ENCODE assay signal across 29 cellular contexts in genomic region chr14:50711043-50711442, GRCh38.
"Had no signal": no experiment of that assay in that cellular context is flagged by ENCODE, and none has a peak within 500 bp of the region (broad histone marks: within the 10 kb centered on the region; RNA-seq: fewer than 3 reads in every experiment).

No MANE protein-coding gene starts in this region.

- H3K4me3 ChIP-seq: colonic mucosa, coronary artery, dorsolateral prefrontal cortex, esophagus muscularis mucosa, esophagus squamous epithelium, gastrocnemius medialis, gastroesophageal sphincter, heart left ventricle, heart right ventricle had no signal

- H3K27me3 ChIP-seq: colonic mucosa, dorsolateral prefrontal cortex, esophagus muscularis mucosa, esophagus squamous epithelium, foreskin keratinocyte, gastrocnemius medialis, gastroesophageal sphincter, heart left ventricle, heart right ventricle had no signal

- H3K27ac ChIP-seq: colonic mucosa, coronary artery, dorsolateral prefrontal cortex, epithelial cell of prostate, esophagus muscularis mucosa, esophagus squamous epithelium, foreskin keratinocyte, gastrocnemius medialis, gastroesophageal sphincter, heart left ventricle, heart right ventricle had no signal

- H3K9me3 Mint-ChIP-seq: dendritic cell treated with granulocyte-macrophage colony-stimulating factor and Interleukin-4, amounts not matched to agents 40 ng/mL and 50 ng/mL, for 4 days; effector memory CD8-positive, alpha-beta T cell; endodermal cell had no signal

- H3K36me3 ChIP-seq: colonic mucosa, esophagus muscularis mucosa, esophagus squamous epithelium, gastrocnemius medialis, gastroesophageal sphincter, heart left ventricle, heart right ventricle had no signal

- FAIRE-seq: colon, endometrium, endothelial cell of umbilical vein, frontal cortex had no signal

- H3K27ac Mint-ChIP-seq: dendritic cell treated with granulocyte-macrophage colony-stimulating factor and Interleukin-4, amounts not matched to agents 40 ng/mL and 50 ng/mL, for 4 days; effector memory CD8-positive, alpha-beta T cell; endodermal cell had no signal

- ATAC-seq: effector memory CD8-positive, alpha-beta T cell; esophagus mucosa; foreskin keratinocyte; gastrocnemius medialis; gastroesophageal sphincter; heart left ventricle; heart right ventricle had no signal

- DNase-seq: colonic mucosa; cortex of kidney; dermis blood vessel endothelial cell; dorsolateral prefrontal cortex; effector CD4-positive, alpha-beta T cell; effector CD8-positive, alpha-beta T cell; effector memory CD4-positive, alpha-beta T cell; effector memory CD8-positive, alpha-beta T cell; endodermal cell; erythroblast; esophagus squamous epithelium; foreskin fibroblast; foreskin keratinocyte; foreskin melanocyte; gastrocnemius medialis; glutamatergic neuron; head of caudate nucleus; heart left ventricle; heart right ventricle had no signal

- H3K9me3 ChIP-seq: colonic mucosa, esophagus muscularis mucosa, esophagus squamous epithelium, gastrocnemius medialis, gastroesophageal sphincter, heart left ventricle, heart right ventricle had no signal

- H3K4me1 Mint-ChIP-seq: endodermal cell had no signal

- H3K4me1 ChIP-seq: colonic mucosa, esophagus muscularis mucosa, esophagus squamous epithelium, foreskin keratinocyte, gastrocnemius medialis, gastroesophageal sphincter, heart left ventricle, heart right ventricle had no signal

- H3K4me3 Mint-ChIP-seq: dendritic cell treated with granulocyte-macrophage colony-stimulating factor and Interleukin-4, amounts not matched to agents 40 ng/mL and 50 ng/mL, for 4 days; effector memory CD8-positive, alpha-beta T cell; endodermal cell had no signal

- H3K27me3 Mint-ChIP-seq: dendritic cell treated with granulocyte-macrophage colony-stimulating factor and Interleukin-4, amounts not matched to agents 40 ng/mL and 50 ng/mL, for 4 days; effector memory CD8-positive, alpha-beta T cell had no signal
